ENCODE assay signal across 1 cellular context in the genomic region with DNA sequence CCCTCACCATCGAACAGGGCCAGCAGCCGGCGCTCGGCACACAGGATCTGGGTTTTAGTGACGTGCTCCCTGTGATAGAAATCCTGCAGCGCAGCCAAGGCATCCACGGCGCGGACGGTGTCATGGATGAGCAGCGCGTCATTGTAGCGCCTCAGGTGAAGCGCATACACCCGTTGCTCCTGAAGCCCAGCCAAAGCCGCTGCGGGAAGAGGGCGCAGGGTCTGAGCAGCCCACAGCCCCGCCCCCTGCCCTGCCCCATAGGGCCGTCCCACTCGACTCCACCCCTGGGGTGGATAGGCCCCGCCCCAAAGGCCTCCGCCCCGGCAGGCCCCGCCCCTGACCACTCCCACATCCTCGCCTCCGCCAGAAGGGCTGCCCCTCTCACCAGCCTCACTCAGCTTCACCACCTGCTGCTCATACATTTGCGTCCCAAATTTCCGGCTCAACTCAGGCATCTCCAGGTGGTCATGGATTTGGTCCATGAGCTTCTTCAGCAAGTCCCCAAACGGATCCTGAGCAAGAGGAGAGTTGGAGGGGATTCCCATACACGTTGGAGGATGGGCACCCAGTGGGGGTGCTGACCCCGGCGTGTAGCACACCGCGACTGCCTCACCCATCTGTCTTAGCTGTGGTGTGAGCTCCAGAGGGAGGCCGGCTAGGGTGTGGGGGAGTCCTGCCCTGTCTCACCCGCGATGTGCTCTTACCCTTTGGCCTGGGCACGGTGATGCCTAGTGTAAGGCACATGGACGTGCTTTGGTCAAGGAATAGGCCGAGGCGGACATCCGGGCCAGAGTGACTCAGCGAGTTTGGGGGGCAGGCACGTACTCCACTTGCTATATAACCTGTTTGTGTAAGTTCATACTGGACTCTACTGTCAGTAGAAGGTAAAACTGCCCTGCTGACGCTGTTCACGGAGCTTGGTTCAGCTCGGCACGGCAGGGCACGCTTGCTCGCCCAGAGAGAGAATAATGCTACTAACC.
TF ChIP-seq lines count a peak whose summit lies in the region.

No MANE protein-coding gene starts in this region.

TF ChIP-seq in K562, 482 proteins besides CTCF, POLR2A, EP300 and RAD21 (continued from another document and continues in another):
- TF ChIP-seq, protein P1, sequence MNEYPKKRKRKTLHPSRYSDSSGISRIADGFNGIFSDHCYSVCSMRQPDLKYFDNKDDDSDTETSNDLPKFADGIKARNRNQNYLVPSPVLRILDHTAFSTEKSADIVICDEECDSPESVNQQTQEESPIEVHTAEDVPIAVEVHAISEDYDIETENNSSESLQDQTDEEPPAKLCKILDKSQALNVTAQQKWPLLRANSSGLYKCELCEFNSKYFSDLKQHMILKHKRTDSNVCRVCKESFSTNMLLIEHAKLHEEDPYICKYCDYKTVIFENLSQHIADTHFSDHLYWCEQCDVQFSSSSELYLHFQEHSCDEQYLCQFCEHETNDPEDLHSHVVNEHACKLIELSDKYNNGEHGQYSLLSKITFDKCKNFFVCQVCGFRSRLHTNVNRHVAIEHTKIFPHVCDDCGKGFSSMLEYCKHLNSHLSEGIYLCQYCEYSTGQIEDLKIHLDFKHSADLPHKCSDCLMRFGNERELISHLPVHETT (CRISPR knock-in tag; conservative IDR thresholded peaks at IDR 0.05 in 1 of 2, IDR thresholded peaks at IDR 0.05 in 1 of 2): no peak
- no peak for TF ChIP-seq FOS (IDR thresholded peaks at IDR 0.05; ENCODE audit: extremely low read depth, insufficient read length)
- TF ChIP-seq SMARCA4 (IDR thresholded peaks at IDR 0.05): peak; percentile 25; the same call in 1 of the 2 replicates
- TF ChIP-seq ZNF644 (tag; IDR thresholded peaks at IDR 0.05; ENCODE audit: low read depth): no peak
- TF ChIP-seq ZNF583 (CRISPR knock-in tag; IDR thresholded peaks at IDR 0.05): peak; percentile 88
- TF ChIP-seq, protein P2, sequence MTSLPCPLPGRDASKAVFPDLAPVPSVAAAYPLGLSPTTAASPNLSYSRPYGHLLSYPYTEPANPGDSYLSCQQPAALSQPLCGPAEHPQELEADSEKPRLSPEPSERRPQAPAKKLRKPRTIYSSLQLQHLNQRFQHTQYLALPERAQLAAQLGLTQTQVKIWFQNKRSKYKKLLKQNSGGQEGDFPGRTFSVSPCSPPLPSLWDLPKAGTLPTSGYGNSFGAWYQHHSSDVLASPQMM (CRISPR knock-in tag; IDR thresholded peaks at IDR 0.05): no peak
- TF ChIP-seq CCAR2 (IDR thresholded peaks at IDR 0.05; ENCODE audit: low read depth, low read length): no peak
- no peak for TF ChIP-seq NFIC (IDR thresholded peaks at IDR 0.05)
- no peak for TF ChIP-seq SREBF2 (CRISPR knock-in tag; IDR thresholded peaks at IDR 0.05)
- TF ChIP-seq, protein P3, sequence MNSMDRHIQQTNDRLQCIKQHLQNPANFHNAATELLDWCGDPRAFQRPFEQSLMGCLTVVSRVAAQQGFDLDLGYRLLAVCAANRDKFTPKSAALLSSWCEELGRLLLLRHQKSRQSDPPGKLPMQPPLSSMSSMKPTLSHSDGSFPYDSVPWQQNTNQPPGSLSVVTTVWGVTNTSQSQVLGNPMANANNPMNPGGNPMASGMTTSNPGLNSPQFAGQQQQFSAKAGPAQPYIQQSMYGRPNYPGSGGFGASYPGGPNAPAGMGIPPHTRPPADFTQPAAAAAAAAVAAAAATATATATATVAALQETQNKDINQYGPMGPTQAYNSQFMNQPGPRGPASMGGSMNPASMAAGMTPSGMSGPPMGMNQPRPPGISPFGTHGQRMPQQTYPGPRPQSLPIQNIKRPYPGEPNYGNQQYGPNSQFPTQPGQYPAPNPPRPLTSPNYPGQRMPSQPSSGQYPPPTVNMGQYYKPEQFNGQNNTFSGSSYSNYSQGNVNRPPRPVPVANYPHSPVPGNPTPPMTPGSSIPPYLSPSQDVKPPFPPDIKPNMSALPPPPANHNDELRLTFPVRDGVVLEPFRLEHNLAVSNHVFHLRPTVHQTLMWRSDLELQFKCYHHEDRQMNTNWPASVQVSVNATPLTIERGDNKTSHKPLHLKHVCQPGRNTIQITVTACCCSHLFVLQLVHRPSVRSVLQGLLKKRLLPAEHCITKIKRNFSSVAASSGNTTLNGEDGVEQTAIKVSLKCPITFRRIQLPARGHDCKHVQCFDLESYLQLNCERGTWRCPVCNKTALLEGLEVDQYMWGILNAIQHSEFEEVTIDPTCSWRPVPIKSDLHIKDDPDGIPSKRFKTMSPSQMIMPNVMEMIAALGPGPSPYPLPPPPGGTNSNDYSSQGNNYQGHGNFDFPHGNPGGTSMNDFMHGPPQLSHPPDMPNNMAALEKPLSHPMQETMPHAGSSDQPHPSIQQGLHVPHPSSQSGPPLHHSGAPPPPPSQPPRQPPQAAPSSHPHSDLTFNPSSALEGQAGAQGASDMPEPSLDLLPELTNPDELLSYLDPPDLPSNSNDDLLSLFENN (IDR thresholded peaks at IDR 0.05; ENCODE audit: low read depth in 2 of 2, low read length in 2 of 2): no peak
- no peak for TF ChIP-seq FOXP1 (CRISPR knock-in tag; IDR thresholded peaks at IDR 0.05)
- TF ChIP-seq ZBTB17 (CRISPR knock-in tag; IDR thresholded peaks at IDR 0.05): peak; percentile 55; the same call in 1 of the 2 replicates
- TF ChIP-seq, protein P4, sequence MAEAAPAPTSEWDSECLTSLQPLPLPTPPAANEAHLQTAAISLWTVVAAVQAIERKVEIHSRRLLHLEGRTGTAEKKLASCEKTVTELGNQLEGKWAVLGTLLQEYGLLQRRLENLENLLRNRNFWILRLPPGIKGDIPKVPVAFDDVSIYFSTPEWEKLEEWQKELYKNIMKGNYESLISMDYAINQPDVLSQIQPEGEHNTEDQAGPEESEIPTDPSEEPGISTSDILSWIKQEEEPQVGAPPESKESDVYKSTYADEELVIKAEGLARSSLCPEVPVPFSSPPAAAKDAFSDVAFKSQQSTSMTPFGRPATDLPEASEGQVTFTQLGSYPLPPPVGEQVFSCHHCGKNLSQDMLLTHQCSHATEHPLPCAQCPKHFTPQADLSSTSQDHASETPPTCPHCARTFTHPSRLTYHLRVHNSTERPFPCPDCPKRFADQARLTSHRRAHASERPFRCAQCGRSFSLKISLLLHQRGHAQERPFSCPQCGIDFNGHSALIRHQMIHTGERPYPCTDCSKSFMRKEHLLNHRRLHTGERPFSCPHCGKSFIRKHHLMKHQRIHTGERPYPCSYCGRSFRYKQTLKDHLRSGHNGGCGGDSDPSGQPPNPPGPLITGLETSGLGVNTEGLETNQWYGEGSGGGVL (CRISPR knock-in tag; IDR thresholded peaks at IDR 0.05): 0 out of 2 replicates have a peak, but pooled peaks have one; percentile 34
- TF ChIP-seq, protein P5, sequence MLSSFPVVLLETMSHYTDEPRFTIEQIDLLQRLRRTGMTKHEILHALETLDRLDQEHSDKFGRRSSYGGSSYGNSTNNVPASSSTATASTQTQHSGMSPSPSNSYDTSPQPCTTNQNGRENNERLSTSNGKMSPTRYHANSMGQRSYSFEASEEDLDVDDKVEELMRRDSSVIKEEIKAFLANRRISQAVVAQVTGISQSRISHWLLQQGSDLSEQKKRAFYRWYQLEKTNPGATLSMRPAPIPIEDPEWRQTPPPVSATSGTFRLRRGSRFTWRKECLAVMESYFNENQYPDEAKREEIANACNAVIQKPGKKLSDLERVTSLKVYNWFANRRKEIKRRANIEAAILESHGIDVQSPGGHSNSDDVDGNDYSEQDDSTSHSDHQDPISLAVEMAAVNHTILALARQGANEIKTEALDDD (IDR thresholded peaks at IDR 0.05): no peak
- TF ChIP-seq, protein P6, sequence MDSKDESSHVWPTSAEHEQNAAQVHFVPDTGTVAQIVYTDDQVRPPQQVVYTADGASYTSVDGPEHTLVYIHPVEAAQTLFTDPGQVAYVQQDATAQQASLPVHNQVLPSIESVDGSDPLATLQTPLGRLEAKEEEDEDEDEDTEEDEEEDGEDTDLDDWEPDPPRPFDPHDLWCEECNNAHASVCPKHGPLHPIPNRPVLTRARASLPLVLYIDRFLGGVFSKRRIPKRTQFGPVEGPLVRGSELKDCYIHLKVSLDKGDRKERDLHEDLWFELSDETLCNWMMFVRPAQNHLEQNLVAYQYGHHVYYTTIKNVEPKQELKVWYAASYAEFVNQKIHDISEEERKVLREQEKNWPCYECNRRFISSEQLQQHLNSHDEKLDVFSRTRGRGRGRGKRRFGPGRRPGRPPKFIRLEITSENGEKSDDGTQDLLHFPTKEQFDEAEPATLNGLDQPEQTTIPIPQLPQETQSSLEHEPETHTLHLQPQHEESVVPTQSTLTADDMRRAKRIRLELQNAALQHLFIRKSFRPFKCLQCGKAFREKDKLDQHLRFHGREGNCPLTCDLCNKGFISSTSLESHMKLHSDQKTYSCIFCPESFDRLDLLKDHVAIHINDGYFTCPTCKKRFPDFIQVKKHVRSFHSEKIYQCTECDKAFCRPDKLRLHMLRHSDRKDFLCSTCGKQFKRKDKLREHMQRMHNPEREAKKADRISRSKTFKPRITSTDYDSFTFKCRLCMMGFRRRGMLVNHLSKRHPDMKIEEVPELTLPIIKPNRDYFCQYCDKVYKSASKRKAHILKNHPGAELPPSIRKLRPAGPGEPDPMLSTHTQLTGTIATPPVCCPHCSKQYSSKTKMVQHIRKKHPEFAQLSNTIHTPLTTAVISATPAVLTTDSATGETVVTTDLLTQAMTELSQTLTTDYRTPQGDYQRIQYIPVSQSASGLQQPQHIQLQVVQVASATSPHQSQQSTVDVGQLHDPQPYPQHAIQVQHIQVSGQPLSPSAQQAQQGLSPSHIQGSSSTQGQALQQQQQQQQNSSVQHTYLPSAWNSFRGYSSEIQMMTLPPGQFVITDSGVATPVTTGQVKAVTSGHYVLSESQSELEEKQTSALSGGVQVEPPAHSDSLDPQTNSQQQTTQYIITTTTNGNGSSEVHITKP (IDR thresholded peaks at IDR 0.05; ENCODE audit: partially characterized antibody): no peak
- TF ChIP-seq TBP (optimal IDR thresholded peaks at IDR 0.05; ENCODE audit: low read depth, low read length): no peak
- TF ChIP-seq SIRT6 (IDR thresholded peaks at IDR 0.05; ENCODE audit: low read depth, low read length): no peak
- TF ChIP-seq PHB2 (IDR thresholded peaks at IDR 0.05; ENCODE audit: low read depth): no peak
- TF ChIP-seq, protein P7, sequence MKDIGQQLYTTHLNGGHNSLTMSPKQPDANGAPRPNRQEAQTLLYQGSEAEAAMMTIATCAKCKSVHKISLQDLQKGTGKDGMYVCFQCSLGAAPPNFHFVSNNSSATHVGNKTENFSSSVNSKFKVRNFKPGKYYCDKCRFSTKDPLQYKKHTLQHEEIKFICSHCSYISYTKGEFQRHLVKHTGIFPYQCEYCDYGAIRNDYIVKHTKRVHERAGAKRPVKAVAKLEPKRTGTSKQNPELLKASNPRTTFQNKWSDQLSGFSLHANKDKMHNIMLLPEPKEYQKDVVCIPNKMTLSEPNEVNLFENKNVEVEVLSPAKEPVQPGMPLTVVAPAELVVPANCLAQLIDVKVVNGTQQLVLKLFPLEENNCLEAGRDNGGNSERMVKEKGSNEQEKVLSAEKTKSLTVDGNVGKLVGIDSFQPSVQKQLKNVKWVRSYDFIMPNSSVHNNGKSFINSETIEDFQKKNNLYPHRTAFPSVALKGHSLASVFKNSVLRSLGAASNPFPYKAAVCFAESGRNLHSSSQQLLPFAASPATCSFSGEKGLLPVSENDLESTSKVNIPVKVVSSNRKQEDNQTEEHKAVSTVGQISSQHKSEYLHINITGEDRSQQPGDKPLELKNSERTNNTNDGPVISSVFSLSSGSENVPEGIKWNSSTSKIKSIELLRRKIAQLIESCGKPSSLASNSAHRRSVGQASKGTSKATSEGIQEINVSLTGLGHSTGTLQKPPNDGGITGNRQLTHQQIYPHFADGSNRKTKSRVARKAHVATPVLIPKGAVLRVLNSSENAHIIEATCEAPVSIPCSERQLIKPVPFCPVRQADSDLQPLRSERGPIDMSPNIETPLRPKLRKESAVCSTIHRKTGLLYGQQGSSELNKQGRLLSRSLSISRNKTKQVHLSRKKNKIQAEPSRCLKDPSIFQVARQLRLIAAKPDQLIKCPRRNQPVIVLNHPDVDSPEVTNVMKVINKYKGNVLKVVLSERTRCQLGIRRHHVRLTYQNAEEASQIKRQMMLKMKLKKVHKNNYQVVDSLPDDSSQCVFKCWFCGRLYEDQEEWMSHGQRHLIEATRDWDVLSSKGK (CRISPR knock-in tag; IDR thresholded peaks at IDR 0.05): no peak
- no peak for TF ChIP-seq HIVEP1 (CRISPR knock-in tag; IDR thresholded peaks at IDR 0.05)
- no peak for TF ChIP-seq SP2 (IDR thresholded peaks at IDR 0.05; ENCODE audit: extremely low read depth, low read depth, low read length, poor library complexity, severe bottlenecking)
- TF ChIP-seq, protein P8, sequence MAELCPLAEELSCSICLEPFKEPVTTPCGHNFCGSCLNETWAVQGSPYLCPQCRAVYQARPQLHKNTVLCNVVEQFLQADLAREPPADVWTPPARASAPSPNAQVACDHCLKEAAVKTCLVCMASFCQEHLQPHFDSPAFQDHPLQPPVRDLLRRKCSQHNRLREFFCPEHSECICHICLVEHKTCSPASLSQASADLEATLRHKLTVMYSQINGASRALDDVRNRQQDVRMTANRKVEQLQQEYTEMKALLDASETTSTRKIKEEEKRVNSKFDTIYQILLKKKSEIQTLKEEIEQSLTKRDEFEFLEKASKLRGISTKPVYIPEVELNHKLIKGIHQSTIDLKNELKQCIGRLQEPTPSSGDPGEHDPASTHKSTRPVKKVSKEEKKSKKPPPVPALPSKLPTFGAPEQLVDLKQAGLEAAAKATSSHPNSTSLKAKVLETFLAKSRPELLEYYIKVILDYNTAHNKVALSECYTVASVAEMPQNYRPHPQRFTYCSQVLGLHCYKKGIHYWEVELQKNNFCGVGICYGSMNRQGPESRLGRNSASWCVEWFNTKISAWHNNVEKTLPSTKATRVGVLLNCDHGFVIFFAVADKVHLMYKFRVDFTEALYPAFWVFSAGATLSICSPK (IDR thresholded peaks at IDR 0.05; ENCODE audit: borderline replicate concordance): no peak
- peak; percentile 78; the same call in 1 of the 2 replicates for TF ChIP-seq E2F3 (CRISPR knock-in tag; IDR thresholded peaks at IDR 0.05)
- TF ChIP-seq CXXC5 (CRISPR knock-in tag; IDR thresholded peaks at IDR 0.05): peak; percentile 46
- TF ChIP-seq ZNF780A (CRISPR knock-in tag; IDR thresholded peaks at IDR 0.05): no peak
- no peak for TF ChIP-seq MED1 (CRISPR knock-in tag; IDR thresholded peaks at IDR 0.05; ENCODE audit: borderline replicate concordance)
- no peak for TF ChIP-seq HNRNPH1 (optimal IDR thresholded peaks at IDR 0.05; ENCODE audit: low read depth, low read length)
- no peak for TF ChIP-seq PURB (CRISPR knock-in tag; IDR thresholded peaks at IDR 0.05; ENCODE audit: low read depth)
- peak in 1 of 3 experiments; percentile 25 for TF ChIP-seq YY1 (IDR thresholded peaks at IDR 0.05; ENCODE audit: borderline replicate concordance in 1 of 3, control insufficient read depth in 1 of 3, extremely low read depth in 1 of 3, insufficient read depth in 3 of 3, insufficient read length in 1 of 3, insufficient replicate concordance in 2 of 3, low read depth in 1 of 3, low read length in 2 of 3)
- TF ChIP-seq ZNF778 (CRISPR knock-in tag; IDR thresholded peaks at IDR 0.05): no peak
- TF ChIP-seq SMAD3 (CRISPR knock-in tag; conservative IDR thresholded peaks at IDR 0.05): 0 out of 2 replicates have a peak, but pooled peaks have one; percentile 45
- no peak for TF ChIP-seq RBM39 (optimal IDR thresholded peaks at IDR 0.05; ENCODE audit: low read depth, low read length)
- TF ChIP-seq BCOR (IDR thresholded peaks at IDR 0.05): no peak
- no peak for TF ChIP-seq NCOA1 (IDR thresholded peaks at IDR 0.05; ENCODE audit: low read depth)
